ENCODE assay signal across 8 cellular contexts in the genomic region with DNA sequence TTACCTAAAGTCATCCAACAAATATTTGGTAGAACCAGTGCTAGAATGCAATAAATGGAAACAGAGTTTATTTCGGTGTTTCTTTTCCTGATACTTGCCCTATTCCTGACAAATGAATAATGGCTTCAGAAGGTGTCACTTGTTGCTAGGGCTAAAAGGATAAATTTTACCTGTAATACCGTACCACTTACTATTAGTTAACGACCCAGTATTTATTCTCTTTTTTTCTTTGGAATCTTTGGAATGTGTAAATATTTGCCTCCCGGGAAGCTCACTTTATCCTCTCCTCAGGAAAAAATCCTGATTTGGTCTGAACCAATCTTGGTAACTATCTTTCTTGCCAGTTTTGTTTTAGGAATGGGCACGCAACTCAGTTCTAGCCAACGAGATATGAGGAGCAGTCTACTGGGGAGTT. TPM values are rescaled to one million over a fixed set of nuclear protein-coding genes. Genes with fewer than 3 reads are reported as not detected.
A peak's percentile ranks its signal among the peaks of the same experiment; 100 is the strongest.
DNase-seq lines count a peak whose midpoint lies in the region; ATAC-seq and TF ChIP-seq lines count a peak whose summit lies in the region.
"Not testable (repeated sequence)": the region's sequence is repeated elsewhere in the genome, so short reads cannot be mapped to it uniquely, and the experiment has no call there.
"Had no signal": no experiment of that assay in that cellular context is flagged by ENCODE, and none has a peak within 500 bp of the region (broad histone marks: within the 10 kb centered on the region; RNA-seq: fewer than 3 reads in every experiment).

No MANE protein-coding gene starts in this region.

- not testable (repeated sequence) for H3K4me2 ChIP-seq in GM23338; PC-9; mesenchymal stem cell (ENCODE audit: low read length, poor library complexity, severe bottlenecking)

- not testable (repeated sequence) for H3K27ac ChIP-seq in GM23338 (ENCODE audit: low read depth); left lung; mesenchymal stem cell (ENCODE audit: low read length, poor library complexity, severe bottlenecking)
- peak overlapping the region; percentile 47; the same call in 1 of the 2 replicates for H3K27ac ChIP-seq in PC-9

- not testable (repeated sequence) for H4K8ac ChIP-seq in mesenchymal stem cell (ENCODE audit: low read length)

- H2AFZ ChIP-seq in GM23338; PC-9; mesenchymal stem cell (ENCODE audit: low read depth, low read length): not testable (repeated sequence)

- H3K27ac Mint-ChIP-seq in GM23338, result not testable (repeated sequence)

- H3K23ac ChIP-seq in mesenchymal stem cell (ENCODE audit: low read length in 2 of 2), result not testable (repeated sequence)

- not testable (repeated sequence) for H3K9me3 ChIP-seq in PC-9 (ENCODE audit: insufficient read depth, low read depth); left lung; mesenchymal stem cell (ENCODE audit: control insufficient read depth, low read length)

- H3K4me1 ChIP-seq in GM23338 (ENCODE audit: insufficient read depth); PC-9 (replicated peaks; ENCODE audit: insufficient read depth); left lung; mesenchymal stem cell (ENCODE audit: control insufficient read depth, insufficient read depth, low read depth, low read length): not testable (repeated sequence)

- H2BK12ac ChIP-seq in mesenchymal stem cell (ENCODE audit: low read length in 2 of 2), result not testable (repeated sequence)

- H2BK120ac ChIP-seq in mesenchymal stem cell (ENCODE audit: low read depth, low read length), result not testable (repeated sequence)

- DNase-seq in GM23338 (ENCODE audit: low spot score); PC-9; left lung: not testable (repeated sequence)
- DNase-seq in fibroblast of villous mesenchyme (ENCODE audit: low read depth) (peak; percentile 3), mesenchymal stem cell (peak; percentile 4)

- H3K79me1 ChIP-seq in mesenchymal stem cell (replicated peaks; ENCODE audit: low read length, poor library complexity, severe bottlenecking), result not testable (repeated sequence)

- not testable (repeated sequence) for H3F3A ChIP-seq in GM23338 (replicated peaks; ENCODE audit: low read depth); PC-9 (ENCODE audit: insufficient read depth, low read depth)

- POLR2A ChIA-PET in PC-9 (lab: Charles Lee; ENCODE audit: unreplicated experiment), result not testable (repeated sequence)

- not testable (repeated sequence) for H3K79me2 ChIP-seq in GM23338 (replicated peaks; ENCODE audit: insufficient read depth); PC-9 (ENCODE audit: low read depth)

- not testable (repeated sequence) for H4K20me1 ChIP-seq in GM23338 (replicated peaks; ENCODE audit: insufficient read depth); PC-9 (ENCODE audit: insufficient read depth)

- H3K9ac ChIP-seq in mesenchymal stem cell (ENCODE audit: low read length), result not testable (repeated sequence)

- not testable (repeated sequence) for H3K27me3 Mint-ChIP-seq in GM23338 (ENCODE audit: insufficient read depth, low read depth, poor library complexity)

- H3K4me1 Mint-ChIP-seq in GM23338, result not testable (repeated sequence)

- TF ChIP-seq CTCF in GM23338 (conservative IDR thresholded peaks at IDR 0.05; ENCODE audit: low read depth in 2 of 2); PC-9 (conservative IDR thresholded peaks at IDR 0.05); fibroblast of villous mesenchyme (IDR thresholded peaks at IDR 0.05; ENCODE audit: insufficient read depth, low read depth, low read length); left lung (IDR thresholded peaks at IDR 0.05): not testable (repeated sequence)

- ATAC-seq in GM23338 (peak; percentile 57; the same call in 2 of the 3 replicates), SK-N-SH treated with all-trans-retinoic acid at 6 μM for 48 hours (peak; percentile 28; the same call in 1 of the 3 replicates), left lung (peak; percentile 66)

- not testable (repeated sequence) for H3K27me3 ChIP-seq in GM23338 (ENCODE audit: insufficient read depth); PC-9 (ENCODE audit: insufficient read depth, low read depth); left lung; mesenchymal stem cell (ENCODE audit: control insufficient read depth in 1 of 2, insufficient read depth in 1 of 2, low read length in 2 of 2)

- not testable (repeated sequence) for BruUV-seq in PC-9 (replicated peaks; lab: Mats Ljungman, UMichigan)

- not testable (repeated sequence) for H3K36me3 Mint-ChIP-seq in GM23338 (ENCODE audit: low read depth)

- not testable (repeated sequence) for H2AK5ac ChIP-seq in mesenchymal stem cell (ENCODE audit: low read length, severe bottlenecking)

- H3K14ac ChIP-seq in mesenchymal stem cell (ENCODE audit: low read length in 2 of 2), result not testable (repeated sequence)

- H2BK5ac ChIP-seq in mesenchymal stem cell (ENCODE audit: low read depth, low read length, poor library complexity, severe bottlenecking), result not testable (repeated sequence)

- intact Hi-C loops in PC-9 (cut with micrococcal nuclease; ENCODE audit: unreplicated experiment); left lung (cut with DNase I): not testable (repeated sequence)

- not testable (repeated sequence) for H3K18ac ChIP-seq in mesenchymal stem cell (ENCODE audit: low read depth in 1 of 2, low read length in 2 of 2)

- H4K91ac ChIP-seq in mesenchymal stem cell (ENCODE audit: low read length), result not testable (repeated sequence)

- not testable (repeated sequence) for H3K4me3 Mint-ChIP-seq in GM23338

- H3K4me3 ChIP-seq in GM23338; PC-9; fibroblast of villous mesenchyme (ENCODE audit: low read depth, low read length); left lung; mesenchymal stem cell (ENCODE audit: insufficient read depth in 1 of 2, low read depth in 1 of 2, low read length in 2 of 2): not testable (repeated sequence)

- CTCF ChIA-PET in PC-9 (lab: Charles Lee), result not testable (repeated sequence)

- WGBS in mesenchymal stem cell, result no CpG with 5 or more reads among the region's 6 CpGs

- H3K36me3 ChIP-seq in GM23338 (ENCODE audit: insufficient read depth); PC-9 (ENCODE audit: low read depth); left lung; mesenchymal stem cell (ENCODE audit: control insufficient read depth in 1 of 2, insufficient read depth in 2 of 2, low read depth in 1 of 2, low read length in 2 of 2): not testable (repeated sequence)

- H3K9me2 ChIP-seq in GM23338 (ENCODE audit: insufficient read depth); PC-9 (ENCODE audit: insufficient read depth): not testable (repeated sequence)

- not testable (repeated sequence) for H3K9me3 Mint-ChIP-seq in GM23338

- H2BK15ac ChIP-seq in mesenchymal stem cell (ENCODE audit: low read depth, poor library complexity, severe bottlenecking), result not testable (repeated sequence)

- H3K4ac ChIP-seq in mesenchymal stem cell (ENCODE audit: low read depth in 1 of 2, low read length in 2 of 2), result not testable (repeated sequence)

RNA-seq across cellular contexts. Expression of a gene that starts 14.1 kb away (rescaled TPM):
- 0.27 TPM in 1 of 2 replicates, not detected in the other for total RNA-seq in GM23338 (2014; rRNA removed; shearing (Covaris generic))
- polyA plus RNA-seq in GM23338 (2016; fragmentation: Nextera tagmentation; extraction: Ambion mirVana), result 0.21 and 0.27 TPM in 2 replicates
- total RNA-seq in PC-9 (2021) (0.48 and 1.5 TPM in 2 replicates), fibroblast of villous mesenchyme (under 0.01 and 0.43 TPM in 2 replicates), left lung (1 to 10 TPM in 1 of 2 donors, under 1 TPM in 1; 0.20 to 1.5 TPM)
- polyA plus RNA-seq in mesenchymal stem cell (2013, experiment 1 of 2), result 0.43 TPM
- 0.33 TPM for polyA plus RNA-seq in mesenchymal stem cell (2013, experiment 2 of 2)
- total RNA-seq: G401 had no signal
- polyA plus RNA-seq: CD4-positive, alpha-beta memory T cell had no signal
